ENCODE assay signal across 8 cellular contexts in genomic region chr17:48153711-48154642, GRCh38. TPM values are rescaled to one million over a fixed set of nuclear protein-coding genes. Genes with fewer than 3 reads are reported as not detected.
DNase-seq lines count a peak whose midpoint lies in the region; ATAC-seq and TF ChIP-seq lines count a peak whose summit lies in the region.

No MANE protein-coding gene starts in this region.

- intact Hi-C loops in PC-3 (cut with micrococcal nuclease) = loop anchor here (1.0 to 2.0 kb wide), 3 partner anchors 183 to 465 kb away; no protein-coding TSS in a partner anchor

- DNase-seq in DMS114 treated with DMSO at 0.1 percent for 48 hours (lab: John Stamatoyannopoulos, UW; ENCODE audit: unreplicated experiment) = peak; percentile 41
- peak; percentile 34 for DNase-seq in HuH-7 (ENCODE audit: low spot score)
- DNase-seq in PC-3 = peak; percentile 64
- peak; percentile 52 to 57 for DNase-seq in erythroblast (lab: John Stamatoyannopoulos, UW)
- peak; percentile 32 for DNase-seq in stimulated activated CD8-positive, alpha-beta memory T cell treated with anti-CD3 and anti-CD28 coated beads, Interleukin-4, amount 100 ng/mL, for 48 hours
- DNase-seq in activated CD4-positive, alpha-beta T cell treated with anti-CD3 and anti-CD28 coated beads, Interleukin-2, amount 50 U/mL, for 1 hour = no peak

- H3F3A ChIP-seq in PC-3 (ENCODE audit: low read length, unreplicated experiment) = no peaks in the 10 kb centered on the region

- H3K27ac ChIP-seq in PC-3 (ENCODE audit: low read length) = no peak overlapping the region

- no peaks in the 10 kb centered on the region for H4K20me1 ChIP-seq in PC-3 (ENCODE audit: low read length)

- TF ChIP-seq POLR2A in erythroblast (IDR thresholded peaks at IDR 0.05; ENCODE audit: low read length) = no peak

- peak; percentile 86 for TF ChIP-seq CTCF in PC-3 (conservative IDR thresholded peaks at IDR 0.05; ENCODE audit: low read depth, low read length)

- no peaks in the 10 kb centered on the region for H3K9me3 ChIP-seq in PC-3 (ENCODE audit: low read length)

- no peak overlapping the region for H3K4me2 ChIP-seq in PC-3 (ENCODE audit: low read length)

- peaks cover 39% of the 10 kb centered on the region for H3K27me3 ChIP-seq in PC-3 (ENCODE audit: low read length)

- no peaks in the 10 kb centered on the region for H3K9me2 ChIP-seq in PC-3 (replicated peaks; ENCODE audit: low read length)

- POLR2A ChIA-PET in PC-3 (lab: Charles Lee; ENCODE audit: unreplicated experiment) = no interaction called here

- no peaks in the 10 kb centered on the region for H3K36me3 ChIP-seq in PC-3 (ENCODE audit: low read depth, low read length)

- H3K79me2 ChIP-seq in PC-3 (ENCODE audit: low read length) = no peaks in the 10 kb centered on the region

- no peak overlapping the region for H3K9ac ChIP-seq in PC-3 (ENCODE audit: low read length)

- H2AFZ ChIP-seq in PC-3 (ENCODE audit: low read length) = no peak overlapping the region

- CTCF ChIA-PET in PC-3 (lab: Charles Lee) = interaction anchor here (0.5 to 0.6 kb wide), 3 partner anchors 11 to 518 kb away, joined by 3 to 8 read pairs (median 4); no protein-coding TSS in a partner anchor

- no peak overlapping the region for H3K4me3 ChIP-seq in PC-3 (ENCODE audit: low read length)

- ATAC-seq in PC-3 (peak; percentile 85), HG03432 (IDR thresholded peaks at IDR 0.05; ENCODE audit: unreplicated experiment) (no peak), GM19463 (IDR thresholded peaks at IDR 0.05; ENCODE audit: unreplicated experiment) (no peak)

- H3K4me1 ChIP-seq in PC-3 (ENCODE audit: insufficient read depth, low read length) = no peaks in the 10 kb centered on the region

- no TSS peak for BruUV-seq in PC-3 (replicated peaks; lab: Mats Ljungman, UMichigan)

RNA-seq across cellular contexts. Expression of gene SNX11, which starts 46.4 kb away (rescaled TPM):
- 17.7 and 23.3 TPM in 2 replicates for total RNA-seq in PC-3 (2014; rRNA removed)

RNA-seq across cellular contexts. Expression of gene CBX1, which starts 52.7 kb away (rescaled TPM):
- total RNA-seq in PC-3 (2014; rRNA removed) = 119 and 142 TPM in 2 replicates
